In the genomic region with DNA sequence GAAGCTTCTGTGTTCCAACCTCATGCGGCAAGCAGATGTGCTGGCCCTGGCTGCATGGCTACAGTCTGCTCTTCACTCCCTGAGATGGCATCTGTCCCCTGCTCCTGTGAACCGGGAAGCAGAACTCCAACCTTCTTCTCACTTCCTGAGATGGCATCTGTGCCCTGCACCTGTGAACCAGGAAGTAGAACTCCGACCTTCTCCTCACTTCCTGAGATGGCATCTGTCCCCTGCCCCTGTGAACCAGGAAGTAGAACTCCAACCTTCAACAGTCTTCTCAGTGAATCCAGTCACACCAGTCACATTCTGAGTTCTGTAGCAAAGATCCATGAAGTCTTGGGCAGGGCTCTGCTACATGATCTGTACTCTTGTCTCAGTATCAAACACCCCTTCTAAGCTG, we compare ENCODE assay signal across 1 cellular context.
TF ChIP-seq lines count a peak whose summit lies in the region.

No MANE protein-coding gene starts in this region.

TF ChIP-seq in GM12878, 131 proteins besides CTCF, POLR2A, EP300 and RAD21 (continued from another document):
- TF ChIP-seq, protein P1, sequence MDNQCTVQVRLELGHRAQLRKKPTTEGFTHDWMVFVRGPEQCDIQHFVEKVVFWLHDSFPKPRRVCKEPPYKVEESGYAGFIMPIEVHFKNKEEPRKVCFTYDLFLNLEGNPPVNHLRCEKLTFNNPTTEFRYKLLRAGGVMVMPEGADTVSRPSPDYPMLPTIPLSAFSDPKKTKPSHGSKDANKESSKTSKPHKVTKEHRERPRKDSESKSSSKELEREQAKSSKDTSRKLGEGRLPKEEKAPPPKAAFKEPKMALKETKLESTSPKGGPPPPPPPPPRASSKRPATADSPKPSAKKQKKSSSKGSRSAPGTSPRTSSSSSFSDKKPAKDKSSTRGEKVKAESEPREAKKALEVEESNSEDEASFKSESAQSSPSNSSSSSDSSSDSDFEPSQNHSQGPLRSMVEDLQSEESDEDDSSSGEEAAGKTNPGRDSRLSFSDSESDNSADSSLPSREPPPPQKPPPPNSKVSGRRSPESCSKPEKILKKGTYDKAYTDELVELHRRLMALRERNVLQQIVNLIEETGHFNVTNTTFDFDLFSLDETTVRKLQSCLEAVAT (IDR thresholded peaks at IDR 0.05): no peak
- TF ChIP-seq SUPT20H (IDR thresholded peaks at IDR 0.05; ENCODE audit: borderline replicate concordance, control insufficient read depth, low read depth, low read length): no peak
- TF ChIP-seq ZNF274 (IDR thresholded peaks at IDR 0.05; ENCODE audit: insufficient read depth, insufficient read length): no peak
- TF ChIP-seq NR2C1 (IDR thresholded peaks at IDR 0.05): peak; percentile 75
- no peak for TF ChIP-seq CBFB (IDR thresholded peaks at IDR 0.05; ENCODE audit: low read depth)
- no peak for TF ChIP-seq NBN (IDR thresholded peaks at IDR 0.05)
- no peak for TF ChIP-seq JUNB (IDR thresholded peaks at IDR 0.05)
- TF ChIP-seq JUND (IDR thresholded peaks at IDR 0.05; ENCODE audit: low read depth, low read length): no peak
- no peak for TF ChIP-seq MYB (IDR thresholded peaks at IDR 0.05; ENCODE audit: borderline replicate concordance, low read depth, low read length)
- TF ChIP-seq, protein P2, sequence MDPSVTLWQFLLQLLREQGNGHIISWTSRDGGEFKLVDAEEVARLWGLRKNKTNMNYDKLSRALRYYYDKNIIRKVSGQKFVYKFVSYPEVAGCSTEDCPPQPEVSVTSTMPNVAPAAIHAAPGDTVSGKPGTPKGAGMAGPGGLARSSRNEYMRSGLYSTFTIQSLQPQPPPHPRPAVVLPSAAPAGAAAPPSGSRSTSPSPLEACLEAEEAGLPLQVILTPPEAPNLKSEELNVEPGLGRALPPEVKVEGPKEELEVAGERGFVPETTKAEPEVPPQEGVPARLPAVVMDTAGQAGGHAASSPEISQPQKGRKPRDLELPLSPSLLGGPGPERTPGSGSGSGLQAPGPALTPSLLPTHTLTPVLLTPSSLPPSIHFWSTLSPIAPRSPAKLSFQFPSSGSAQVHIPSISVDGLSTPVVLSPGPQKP (IDR thresholded peaks at IDR 0.05; ENCODE audit: low read depth, low read length): no peak
- TF ChIP-seq, protein P3, sequence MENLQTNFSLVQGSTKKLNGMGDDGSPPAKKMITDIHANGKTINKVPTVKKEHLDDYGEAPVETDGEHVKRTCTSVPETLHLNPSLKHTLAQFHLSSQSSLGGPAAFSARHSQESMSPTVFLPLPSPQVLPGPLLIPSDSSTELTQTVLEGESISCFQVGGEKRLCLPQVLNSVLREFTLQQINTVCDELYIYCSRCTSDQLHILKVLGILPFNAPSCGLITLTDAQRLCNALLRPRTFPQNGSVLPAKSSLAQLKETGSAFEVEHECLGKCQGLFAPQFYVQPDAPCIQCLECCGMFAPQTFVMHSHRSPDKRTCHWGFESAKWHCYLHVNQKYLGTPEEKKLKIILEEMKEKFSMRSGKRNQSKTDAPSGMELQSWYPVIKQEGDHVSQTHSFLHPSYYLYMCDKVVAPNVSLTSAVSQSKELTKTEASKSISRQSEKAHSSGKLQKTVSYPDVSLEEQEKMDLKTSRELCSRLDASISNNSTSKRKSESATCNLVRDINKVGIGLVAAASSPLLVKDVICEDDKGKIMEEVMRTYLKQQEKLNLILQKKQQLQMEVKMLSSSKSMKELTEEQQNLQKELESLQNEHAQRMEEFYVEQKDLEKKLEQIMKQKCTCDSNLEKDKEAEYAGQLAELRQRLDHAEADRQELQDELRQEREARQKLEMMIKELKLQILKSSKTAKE (IDR thresholded peaks at IDR 0.05; ENCODE audit: low read depth, poor library complexity, severe bottlenecking): no peak
- no peak for TF ChIP-seq POLR2AphosphoS2 (IDR thresholded peaks at IDR 0.05; ENCODE audit: low read depth, low read length)
- TF ChIP-seq GABPA (IDR thresholded peaks at IDR 0.05; ENCODE audit: low read depth): peak; percentile 71
